In genomic region chr21:46664316-46664995, GRCh38 we compare ENCODE assay signal across 27 cellular contexts. TPM values are rescaled to one million over a fixed set of nuclear protein-coding genes. Genes with fewer than 3 reads are reported as not detected.
A peak's percentile ranks its signal among the peaks of the same experiment; 100 is the strongest.
DNase-seq lines count a peak whose midpoint lies in the region; FAIRE-seq and TF ChIP-seq lines count a peak whose summit lies in the region.
"Had no signal": no experiment of that assay in that cellular context is flagged by ENCODE, and none has a peak within 500 bp of the region (broad histone marks: within the 10 kb centered on the region; RNA-seq: fewer than 3 reads in every experiment).

No MANE protein-coding gene starts in this region.

- H3K27me3 ChIP-seq in breast epithelium (no peaks in the 10 kb centered on the region), osteoblast (ENCODE audit: insufficient read depth, low read length) (peaks cover 6% of the 10 kb centered on the region)

- H3K4me2 ChIP-seq in osteoblast (ENCODE audit: insufficient read depth, low read length): no peak overlapping the region
- H3K4me2 ChIP-seq: GM23338, SK-N-SH had no signal

- peaks cover 6% of the 10 kb centered on the region for H4K20me1 ChIP-seq in osteoblast (ENCODE audit: insufficient read depth, low read length)

- H3K9me3 ChIP-seq in breast epithelium (no peaks in the 10 kb centered on the region), osteoblast (ENCODE audit: low read depth, low read length) (no peaks in the 10 kb centered on the region)
- H3K9me3 ChIP-seq: SK-N-SH had no signal

- H3K4me1 Mint-ChIP-seq in MCF 10A (ENCODE audit: insufficient read depth, unreplicated experiment): peaks cover 17% of the 10 kb centered on the region

- no peaks in the 10 kb centered on the region for H3K9me3 Mint-ChIP-seq in MCF 10A (ENCODE audit: unreplicated experiment)
- H3K9me3 Mint-ChIP-seq: CD4-positive, alpha-beta memory T cell; GM23338; H9 had no signal

- H3K4me1 ChIP-seq in breast epithelium: no peaks in the 10 kb centered on the region
- peaks cover 3% of the 10 kb centered on the region for H3K4me1 ChIP-seq in osteoblast (ENCODE audit: insufficient read depth, low read length)

- no peak for TF ChIP-seq POLR2A in breast epithelium (IDR thresholded peaks at IDR 0.05)

- TSS peak; percentile 49 for BruUV-seq in MCF 10A (replicated peaks; lab: Mats Ljungman, UMichigan)

- TF ChIP-seq CTCF in MCF 10A (IDR thresholded peaks at IDR 0.05; ENCODE audit: unreplicated experiment) (no peak), breast epithelium (IDR thresholded peaks at IDR 0.05) (no peak), osteoblast (IDR thresholded peaks at IDR 0.05; ENCODE audit: extremely low read depth, low read depth, low read length) (no peak)

- H3K4me3 ChIP-seq in breast epithelium (no peak overlapping the region), osteoblast (ENCODE audit: insufficient read depth, low read length) (no peak overlapping the region)
- H3K4me3 ChIP-seq: GM23338 had no signal

- H3K27me3 Mint-ChIP-seq in MCF 10A (ENCODE audit: insufficient read depth, unreplicated experiment): no peaks in the 10 kb centered on the region
- H3K27me3 Mint-ChIP-seq: CD4-positive, alpha-beta memory T cell had no signal

- POLR2A ChIA-PET in MCF 10A (lab: Yijun Ruan, JAX): interaction anchor here (2.9 kb wide), 1 partner anchor 29 kb away, joined by 10 read pairs; the partner anchor contains the start of gene PRMT2

- H3K4me3 Mint-ChIP-seq in MCF 10A (ENCODE audit: unreplicated experiment): no peak overlapping the region
- H3K4me3 Mint-ChIP-seq: CD4-positive, alpha-beta memory T cell; GM23338; H9 had no signal

- no peak overlapping the region for H3K27ac ChIP-seq in breast epithelium
- no peak overlapping the region for H3K27ac ChIP-seq in osteoblast (ENCODE audit: low read depth, low read length)

- H3K79me2 ChIP-seq in osteoblast (ENCODE audit: insufficient read depth, low read length): no peaks in the 10 kb centered on the region

- CTCF ChIA-PET in MCF 10A (lab: Yijun Ruan, JAX): no interaction called here

- FAIRE-seq in HTR-8/SVneo (lab: Jason Lieb, UNC): peak; percentile 46
- FAIRE-seq: A204.1, GM12891 had no signal

- no peak overlapping the region for H3K27ac Mint-ChIP-seq in MCF 10A (ENCODE audit: low read depth, unreplicated experiment)
- H3K27ac Mint-ChIP-seq: GM23338, H9 had no signal

- H3K36me3 ChIP-seq in breast epithelium (peaks cover 7% of the 10 kb centered on the region), osteoblast (ENCODE audit: insufficient read depth, low read length) (peaks cover 4% of the 10 kb centered on the region)

- DNase-seq in MCF 10A (ENCODE audit: unreplicated experiment) (no peak), breast epithelium (ENCODE audit: low spot score in 2 of 2) (no peak), HTR-8/SVneo (ENCODE audit: insufficient read length, low spot score) (no peak), SHP77 treated with DMSO at 0.1 percent for 48 hours (lab: John Stamatoyannopoulos, UW) (peak; percentile 46), osteoblast (ENCODE audit: insufficient read length, low spot score, missing footprints) (peak; percentile 72), AG20443 (ENCODE audit: low spot score) (no peak)
- DNase-seq in effector CD8-positive, alpha-beta T cell (lab: John Stamatoyannopoulos, UW): no peak
- DNase-seq: AML-193; C1 segment of cervical spinal cord; CD4-positive, alpha-beta memory T cell; COR-L47; DMS79; EL; GDM1; H9; Karpas-422; MV-4-11; NCI-H1105; NCI-H2029 treated with DMSO at 0.1 percent for 48 hours; NCI-H446 treated with DMSO at 0.1 percent for 48 hours; NCI-H69; RPMI8226; SK-N-SH; SW 1271 had no signal

- peaks cover 23% of the 10 kb centered on the region for H3K36me3 Mint-ChIP-seq in MCF 10A (ENCODE audit: insufficient read depth, unreplicated experiment)

- no peak overlapping the region for H2AFZ ChIP-seq in osteoblast (ENCODE audit: low read length)
- H2AFZ ChIP-seq: GM23338 had no signal

- intact Hi-C loops in MCF 10A (cut with micrococcal nuclease): no loop called here
- intact Hi-C loops in breast epithelium (cut with DNase I; ENCODE audit: low total_unique reads): no loop called here

RNA-seq across cellular contexts. Expression of gene PRMT2, which starts 29.0 kb away (rescaled TPM):
- total RNA-seq in MCF 10A (2022) (60.2 and 62.2 TPM in 2 replicates), breast epithelium (100 to 1,000 TPM in 2 of 3 donors, 10 to 100 TPM in 1; 92.1 to 145 (median 130) TPM), osteoblast (134 and 136 TPM in 2 replicates)

RNA-seq across cellular contexts. Expression of gene S100B, which starts 59.6 kb away (rescaled TPM):
- total RNA-seq in MCF 10A (2022) (not detected in 2 replicates), breast epithelium (100 to 1,000 TPM in 1 of 3 donors, 10 to 100 TPM in 2; 25.6 to 242 (median 61.3) TPM), osteoblast (0.29 and 1.4 TPM in 2 replicates)
- total RNA-seq: CD4-positive, alpha-beta memory T cell had no signal

Comparison
In these comparisons a context has a peak if more than half of its experiments do, and no peak if none do; other contexts are left out.
1. RNA of gene S100B, which starts 59.6 kb away (total RNA-seq): 25.6 to 242 TPM in breast epithelium; 0.29 to 1.4 TPM in osteoblast and not detected in MCF 10A; every median in the first group is over 10 times any median in the second.
2. DNase-seq: peak in SHP77 treated with DMSO at 0.1 percent for 48 hours (single experiment) and osteoblast (single experiment); none in MCF 10A (single experiment), breast epithelium (0 of 2), HTR-8/SVneo (single experiment), AG20443 (single experiment) and effector CD8-positive, alpha-beta T cell (single experiment).